ENCODE assay signal across 14 cellular contexts in genomic region chr14:100673807-100674154, GRCh38. TPM values are rescaled to one million over a fixed set of nuclear protein-coding genes. Genes with fewer than 3 reads are reported as not detected.
"Had no signal": no experiment of that assay in that cellular context is flagged by ENCODE, and none has a peak within 500 bp of the region (broad histone marks: within the 10 kb centered on the region; RNA-seq: fewer than 3 reads in every experiment).

No MANE protein-coding gene starts in this region.

- H3K27ac ChIP-seq: tibial nerve, WERI-Rb-1 had no signal

- FAIRE-seq: small intestine had no signal

- ATAC-seq: activated CD8-positive, alpha-beta T cell treated with anti-CD3 and anti-CD28 coated beads for 36 hours; activated T-cell treated with anti-CD3 and anti-CD28 coated beads, Interleukin-2, amount 50 U/mL, for 72 hours; stimulated activated effector memory CD8-positive, alpha-beta T cell treated with anti-CD3 and anti-CD28 coated beads, Interleukin-12 subunit alpha, Interleukin-12 subunit beta, amount 100 ng/mL, for 72 hours had no signal

- H3K9me3 ChIP-seq: tibial nerve had no signal

- H3K4me3 ChIP-seq: tibial nerve had no signal

- DNase-seq: activated CD4-positive, alpha-beta T cell treated with anti-CD3 and anti-CD28 coated beads for 4 hours; activated CD8-positive, alpha-beta memory T cell treated with anti-CD3 and anti-CD28 coated beads, Interleukin-2, amount 50 U/mL, for 4 hours; activated CD8-positive, alpha-beta T cell treated with anti-CD3 and anti-CD28 coated beads for 36 hours; activated gamma-delta T cell treated with Interleukin-2 at 50 U/mL for 16 hours; activated naive CD8-positive, alpha-beta T cell treated with anti-CD3 and anti-CD28 coated beads for 36 hours; activated T-cell treated with anti-CD3 and anti-CD28 coated beads, Interleukin-2, amount 50 U/mL, for 72 hours; dermis blood vessel endothelial cell; mammary epithelial cell; T-helper 9 cell had no signal

- H3K36me3 ChIP-seq: tibial nerve, WERI-Rb-1 had no signal

RNA-seq across cellular contexts. Expression of gene DLK1, which starts 52.9 kb away (rescaled TPM):
- total RNA-seq: activated CD8-positive, alpha-beta T cell treated with anti-CD3 and anti-CD28 coated beads for 36 hours; activated naive CD8-positive, alpha-beta T cell treated with anti-CD3 and anti-CD28 coated beads for 36 hours; activated T-cell treated with anti-CD3 and anti-CD28 coated beads, Interleukin-2, amount 50 U/mL, for 72 hours; dermis blood vessel endothelial cell; left colon; mammary epithelial cell; tibial nerve had no signal
- polyA plus RNA-seq: mammary epithelial cell had no signal
